ENCODE assay signal across 17 cellular contexts in genomic region chr1:24525606-24526005, GRCh38. TPM values are rescaled to one million over a fixed set of nuclear protein-coding genes. Genes with fewer than 3 reads are reported as not detected.
"Had no signal": no experiment of that assay in that cellular context is flagged by ENCODE, and none has a peak within 500 bp of the region (broad histone marks: within the 10 kb centered on the region; RNA-seq: fewer than 3 reads in every experiment).

No MANE protein-coding gene starts in this region.

- H3K27me3 Mint-ChIP-seq: dendritic cell treated with granulocyte-macrophage colony-stimulating factor and Interleukin-4, amounts not matched to agents 40 ng/mL and 50 ng/mL, for 4 days; effector memory CD8-positive, alpha-beta T cell; memory B cell had no signal

- H3K9me3 ChIP-seq: ascending aorta, breast epithelium, thyroid gland had no signal

- H3K27me3 ChIP-seq: ascending aorta, breast epithelium, thyroid gland had no signal

- H3K27ac Mint-ChIP-seq: activated CD8-positive, alpha-beta T cell treated with anti-CD3 and anti-CD28 coated beads, Interleukin-2, amount 10 ng/mL, durations not matched to agents 7 days and 5 days; dendritic cell treated with granulocyte-macrophage colony-stimulating factor and Interleukin-4, amounts not matched to agents 40 ng/mL and 50 ng/mL, for 4 days; memory B cell; nephron; stimulated activated effector memory CD8-positive, alpha-beta T cell treated with anti-CD3 and anti-CD28 coated beads, Interleukin-12 subunit alpha, Interleukin-12 subunit beta, amount 100 ng/mL, for 72 hours had no signal

- H3K36me3 ChIP-seq: ascending aorta, breast epithelium, thyroid gland had no signal

- H3K4me3 Mint-ChIP-seq: activated CD8-positive, alpha-beta T cell treated with anti-CD3 and anti-CD28 coated beads, Interleukin-2, amount 10 ng/mL, durations not matched to agents 7 days and 5 days; dendritic cell treated with granulocyte-macrophage colony-stimulating factor and Interleukin-4, amounts not matched to agents 40 ng/mL and 50 ng/mL, for 4 days; effector memory CD8-positive, alpha-beta T cell; memory B cell; nephron; stimulated activated effector memory CD8-positive, alpha-beta T cell treated with anti-CD3 and anti-CD28 coated beads, Interleukin-12 subunit alpha, Interleukin-12 subunit beta, amount 100 ng/mL, for 72 hours had no signal

- H3K4me3 ChIP-seq: ascending aorta, breast epithelium, thyroid gland had no signal

- H3K4me1 ChIP-seq: ascending aorta, breast epithelium, thyroid gland had no signal

- ATAC-seq: activated CD4-positive, CD25-positive, alpha-beta regulatory T cell treated with anti-CD3 and anti-CD28 coated beads, Interleukin-2, amount 50 U/mL, for 24 hours; activated CD8-positive, alpha-beta T cell treated with anti-CD3 and anti-CD28 coated beads, Interleukin-2, amount 10 ng/mL, durations not matched to agents 7 days and 5 days; effector memory CD8-positive, alpha-beta T cell; left ventricle myocardium superior; stimulated activated effector memory CD8-positive, alpha-beta T cell treated with anti-CD3 and anti-CD28 coated beads, Interleukin-12 subunit alpha, Interleukin-12 subunit beta, amount 100 ng/mL, for 72 hours had no signal

- DNase-seq: activated CD8-positive, alpha-beta memory T cell treated with anti-CD3 and anti-CD28 coated beads, Interleukin-2, amount 50 U/mL, for 4 hours; activated CD8-positive, alpha-beta T cell treated with anti-CD3 and anti-CD28 coated beads, Interleukin-2, amount 10 ng/mL, durations not matched to agents 7 days and 5 days; effector memory CD8-positive, alpha-beta T cell; head of caudate nucleus; kidney glomerular epithelial cell; left ventricle myocardium superior; occipital lobe; SW 1271; thyroid gland had no signal

- H3K9me3 Mint-ChIP-seq: dendritic cell treated with granulocyte-macrophage colony-stimulating factor and Interleukin-4, amounts not matched to agents 40 ng/mL and 50 ng/mL, for 4 days; effector memory CD8-positive, alpha-beta T cell; memory B cell; nephron; stimulated activated effector memory CD8-positive, alpha-beta T cell treated with anti-CD3 and anti-CD28 coated beads, Interleukin-12 subunit alpha, Interleukin-12 subunit beta, amount 100 ng/mL, for 72 hours had no signal

RNA-seq across cellular contexts. Expression of gene NCMAP, which starts 30.3 kb away (rescaled TPM):
- total RNA-seq: ascending aorta, posterior vena cava had no signal
